29 cellular contexts compared by ENCODE assay signal in genomic region chr5:115313632-115314031, GRCh38.
"Had no signal": no experiment of that assay in that cellular context is flagged by ENCODE, and none has a peak within 500 bp of the region (broad histone marks: within the 10 kb centered on the region; RNA-seq: fewer than 3 reads in every experiment).

No MANE protein-coding gene starts in this region.

- H3K27ac Mint-ChIP-seq: mesothelial cell of epicardium; naive thymus-derived CD4-positive, alpha-beta T cell; natural killer cell treated with Interleukin-12 subunit alpha and Interleukin-12 subunit beta and Interleukin-15 and Interleukin-18, amount 100 ng/mL, for 72 hours; stimulated activated effector memory CD8-positive, alpha-beta T cell treated with anti-CD3 and anti-CD28 coated beads, Interleukin-12 subunit alpha, Interleukin-12 subunit beta, amount 100 ng/mL, for 72 hours; stimulated activated naive CD8-positive, alpha-beta T cell treated with anti-CD3 and anti-CD28 coated beads, Interleukin-15, Interleukin-2, amounts not matched to agents 100 ng/mL and 50 ng/mL, for 24 hours had no signal

- H3K4me3 Mint-ChIP-seq: mesothelial cell of epicardium; naive thymus-derived CD4-positive, alpha-beta T cell; natural killer cell treated with Interleukin-12 subunit alpha and Interleukin-12 subunit beta and Interleukin-15 and Interleukin-18, amount 100 ng/mL, for 72 hours; stimulated activated effector memory CD8-positive, alpha-beta T cell treated with anti-CD3 and anti-CD28 coated beads, Interleukin-12 subunit alpha, Interleukin-12 subunit beta, amount 100 ng/mL, for 72 hours; stimulated activated naive CD8-positive, alpha-beta T cell treated with anti-CD3 and anti-CD28 coated beads, Interleukin-15, Interleukin-2, amounts not matched to agents 100 ng/mL and 50 ng/mL, for 24 hours had no signal

- H3K27ac ChIP-seq: left lung, ovary, prostate gland, sigmoid colon, spleen, suprapubic skin, thoracic aorta, tibial artery, upper lobe of right lung had no signal

- FAIRE-seq: keratinocyte, small intestine, urothelium cell line had no signal

- DNase-seq: hippocampal formation; kidney glomerular epithelial cell; left cardiac atrium; left lung; mesendoderm; mucosa of descending colon; naive thymus-derived CD4-positive, alpha-beta T cell; ovary; posterior cingulate gyrus; retina; right cardiac atrium; sigmoid colon; small intestine; spleen; stimulated activated CD4-positive, alpha-beta T cell treated with anti-CD3 and anti-CD28 coated beads, Interleukin-4, amount 100 ng/mL, for 24 hours; stimulated activated naive CD4-positive, alpha-beta T cell; tibial artery; trophoblast cell; upper lobe of right lung had no signal

- H3K36me3 ChIP-seq: left lung, ovary, prostate gland, sigmoid colon, spleen, suprapubic skin, thoracic aorta, tibial artery, upper lobe of right lung had no signal

- H3K4me3 ChIP-seq: left lung, lung, mucosa of descending colon, ovary, prostate gland, sigmoid colon, spleen, suprapubic skin, thoracic aorta, tibial artery, upper lobe of right lung had no signal

- H3K9me3 Mint-ChIP-seq: mesothelial cell of epicardium; naive thymus-derived CD4-positive, alpha-beta T cell; natural killer cell treated with Interleukin-12 subunit alpha and Interleukin-12 subunit beta and Interleukin-15 and Interleukin-18, amount 100 ng/mL, for 72 hours; stimulated activated effector memory CD8-positive, alpha-beta T cell treated with anti-CD3 and anti-CD28 coated beads, Interleukin-12 subunit alpha, Interleukin-12 subunit beta, amount 100 ng/mL, for 72 hours; stimulated activated naive CD8-positive, alpha-beta T cell treated with anti-CD3 and anti-CD28 coated beads, Interleukin-15, Interleukin-2, amounts not matched to agents 100 ng/mL and 50 ng/mL, for 24 hours had no signal

- H3K4me1 Mint-ChIP-seq: naive thymus-derived CD4-positive, alpha-beta T cell; stimulated activated effector memory CD8-positive, alpha-beta T cell treated with anti-CD3 and anti-CD28 coated beads, Interleukin-12 subunit alpha, Interleukin-12 subunit beta, amount 100 ng/mL, for 72 hours had no signal

- ATAC-seq: left cardiac atrium; left lung; mucosa of descending colon; naive thymus-derived CD4-positive, alpha-beta T cell; natural killer cell treated with Interleukin-12 subunit alpha and Interleukin-12 subunit beta and Interleukin-15 and Interleukin-18, amount 100 ng/mL, for 72 hours; right cardiac atrium; stimulated activated effector memory CD8-positive, alpha-beta T cell treated with anti-CD3 and anti-CD28 coated beads, Interleukin-12 subunit alpha, Interleukin-12 subunit beta, amount 100 ng/mL, for 72 hours; upper lobe of right lung had no signal

- H3K9me3 ChIP-seq: left lung, mucosa of descending colon, ovary, prostate gland, sigmoid colon, spleen, suprapubic skin, thoracic aorta, tibial artery, upper lobe of right lung had no signal

- H3K27me3 ChIP-seq: ovary, suprapubic skin, tibial artery, upper lobe of right lung had no signal

- H3K36me3 Mint-ChIP-seq: mesothelial cell of epicardium; naive thymus-derived CD4-positive, alpha-beta T cell; natural killer cell treated with Interleukin-12 subunit alpha and Interleukin-12 subunit beta and Interleukin-15 and Interleukin-18, amount 100 ng/mL, for 72 hours; stimulated activated effector memory CD8-positive, alpha-beta T cell treated with anti-CD3 and anti-CD28 coated beads, Interleukin-12 subunit alpha, Interleukin-12 subunit beta, amount 100 ng/mL, for 72 hours had no signal

- H3K4me1 ChIP-seq: left lung, prostate gland, spleen, suprapubic skin, upper lobe of right lung had no signal
